1 cellular context compared by ENCODE assay signal in genomic region chr19:11464333-11465265, GRCh38.
TF ChIP-seq lines count a peak whose summit lies in the region.

No MANE protein-coding gene starts in this region.

TF ChIP-seq in HEK293, 187 proteins besides CTCF, POLR2A, EP300 and RAD21 (continued from another document and continues in another):
- TF ChIP-seq ZNF280D (tag by site-specific recombination; IDR thresholded peaks at IDR 0.05), result no peak
- TF ChIP-seq ZNF350 (tag by site-specific recombination; IDR thresholded peaks at IDR 0.05), result no peak
- no peak for TF ChIP-seq ZNF548 (tag by site-specific recombination; IDR thresholded peaks at IDR 0.05)
- TF ChIP-seq, protein P1, sequence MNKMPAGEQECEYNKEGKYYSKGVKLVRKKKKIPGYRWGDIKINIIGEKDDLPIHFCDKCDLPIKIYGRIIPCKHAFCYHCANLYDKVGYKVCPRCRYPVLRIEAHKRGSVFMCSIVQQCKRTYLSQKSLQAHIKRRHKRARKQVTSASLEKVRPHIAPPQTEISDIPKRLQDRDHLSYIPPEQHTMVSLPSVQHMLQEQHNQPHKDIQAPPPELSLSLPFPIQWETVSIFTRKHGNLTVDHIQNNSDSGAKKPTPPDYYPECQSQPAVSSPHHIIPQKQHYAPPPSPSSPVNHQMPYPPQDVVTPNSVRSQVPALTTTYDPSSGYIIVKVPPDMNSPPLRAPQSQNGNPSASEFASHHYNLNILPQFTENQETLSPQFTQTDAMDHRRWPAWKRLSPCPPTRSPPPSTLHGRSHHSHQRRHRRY (tag by site-specific recombination; IDR thresholded peaks at IDR 0.05), result no peak
- no peak for TF ChIP-seq ZNF157 (tag by site-specific recombination; IDR thresholded peaks at IDR 0.05)
- TF ChIP-seq, protein P2, sequence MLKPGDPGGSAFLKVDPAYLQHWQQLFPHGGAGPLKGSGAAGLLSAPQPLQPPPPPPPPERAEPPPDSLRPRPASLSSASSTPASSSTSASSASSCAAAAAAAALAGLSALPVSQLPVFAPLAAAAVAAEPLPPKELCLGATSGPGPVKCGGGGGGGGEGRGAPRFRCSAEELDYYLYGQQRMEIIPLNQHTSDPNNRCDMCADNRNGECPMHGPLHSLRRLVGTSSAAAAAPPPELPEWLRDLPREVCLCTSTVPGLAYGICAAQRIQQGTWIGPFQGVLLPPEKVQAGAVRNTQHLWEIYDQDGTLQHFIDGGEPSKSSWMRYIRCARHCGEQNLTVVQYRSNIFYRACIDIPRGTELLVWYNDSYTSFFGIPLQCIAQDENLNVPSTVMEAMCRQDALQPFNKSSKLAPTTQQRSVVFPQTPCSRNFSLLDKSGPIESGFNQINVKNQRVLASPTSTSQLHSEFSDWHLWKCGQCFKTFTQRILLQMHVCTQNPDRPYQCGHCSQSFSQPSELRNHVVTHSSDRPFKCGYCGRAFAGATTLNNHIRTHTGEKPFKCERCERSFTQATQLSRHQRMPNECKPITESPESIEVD (tag by site-specific recombination; IDR thresholded peaks at IDR 0.05), result no peak
- TF ChIP-seq ZFP37 (tag by site-specific recombination; IDR thresholded peaks at IDR 0.05), result no peak
- TF ChIP-seq ZFHX2 (tag by site-specific recombination; conservative IDR thresholded peaks at IDR 0.05), result no peak
- TF ChIP-seq, protein P3, sequence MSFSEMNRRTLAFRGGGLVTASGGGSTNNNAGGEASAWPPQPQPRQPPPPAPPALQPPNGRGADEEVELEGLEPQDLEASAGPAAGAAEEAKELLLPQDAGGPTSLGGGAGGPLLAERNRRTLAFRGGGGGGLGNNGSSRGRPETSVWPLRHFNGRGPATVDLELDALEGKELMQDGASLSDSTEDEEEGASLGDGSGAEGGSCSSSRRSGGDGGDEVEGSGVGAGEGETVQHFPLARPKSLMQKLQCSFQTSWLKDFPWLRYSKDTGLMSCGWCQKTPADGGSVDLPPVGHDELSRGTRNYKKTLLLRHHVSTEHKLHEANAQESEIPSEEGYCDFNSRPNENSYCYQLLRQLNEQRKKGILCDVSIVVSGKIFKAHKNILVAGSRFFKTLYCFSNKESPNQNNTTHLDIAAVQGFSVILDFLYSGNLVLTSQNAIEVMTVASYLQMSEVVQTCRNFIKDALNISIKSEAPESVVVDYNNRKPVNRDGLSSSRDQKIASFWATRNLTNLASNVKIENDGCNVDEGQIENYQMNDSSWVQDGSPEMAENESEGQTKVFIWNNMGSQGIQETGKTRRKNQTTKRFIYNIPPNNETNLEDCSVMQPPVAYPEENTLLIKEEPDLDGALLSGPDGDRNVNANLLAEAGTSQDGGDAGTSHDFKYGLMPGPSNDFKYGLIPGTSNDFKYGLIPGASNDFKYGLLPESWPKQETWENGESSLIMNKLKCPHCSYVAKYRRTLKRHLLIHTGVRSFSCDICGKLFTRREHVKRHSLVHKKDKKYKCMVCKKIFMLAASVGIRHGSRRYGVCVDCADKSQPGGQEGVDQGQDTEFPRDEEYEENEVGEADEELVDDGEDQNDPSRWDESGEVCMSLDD (tag by site-specific recombination; IDR thresholded peaks at IDR 0.05), result no peak
- TF ChIP-seq ZNF169 (tag by site-specific recombination; IDR thresholded peaks at IDR 0.05), result no peak; the same call in 1 of the 2 replicates
- peak; percentile 61 for TF ChIP-seq ZNF18 (tag by site-specific recombination; IDR thresholded peaks at IDR 0.05)
- no peak for TF ChIP-seq ZNF404 (tag by site-specific recombination; IDR thresholded peaks at IDR 0.05)
- no peak for TF ChIP-seq GLI2 (tag by site-specific recombination; IDR thresholded peaks at IDR 0.05; ENCODE audit: borderline replicate concordance, low read depth)
- TF ChIP-seq ZBTB26 (tag by site-specific recombination; optimal IDR thresholded peaks at IDR 0.05), result peak; percentile 13
- no peak for TF ChIP-seq ZNF394 (tag by site-specific recombination; IDR thresholded peaks at IDR 0.05; ENCODE audit: borderline replicate concordance)
- TF ChIP-seq, protein P4, sequence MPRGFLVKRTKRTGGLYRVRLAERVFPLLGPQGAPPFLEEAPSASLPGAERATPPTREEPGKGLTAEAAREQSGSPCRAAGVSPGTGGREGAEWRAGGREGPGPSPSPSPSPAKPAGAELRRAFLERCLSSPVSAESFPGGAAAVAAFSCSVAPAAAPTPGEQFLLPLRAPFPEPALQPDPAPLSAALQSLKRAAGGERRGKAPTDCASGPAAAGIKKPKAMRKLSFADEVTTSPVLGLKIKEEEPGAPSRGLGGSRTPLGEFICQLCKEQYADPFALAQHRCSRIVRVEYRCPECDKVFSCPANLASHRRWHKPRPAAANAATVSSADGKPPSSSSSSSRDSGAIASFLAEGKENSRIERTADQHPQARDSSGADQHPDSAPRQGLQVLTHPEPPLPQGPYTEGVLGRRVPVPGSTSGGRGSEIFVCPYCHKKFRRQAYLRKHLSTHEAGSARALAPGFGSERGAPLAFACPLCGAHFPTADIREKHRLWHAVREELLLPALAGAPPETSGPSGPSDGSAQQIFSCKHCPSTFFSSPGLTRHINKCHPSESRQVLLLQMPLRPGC (tag by site-specific recombination; IDR thresholded peaks at IDR 0.05), result no peak
- TF ChIP-seq WT1 (tag by site-specific recombination; IDR thresholded peaks at IDR 0.05), result no peak
- TF ChIP-seq TCF7L2 (IDR thresholded peaks at IDR 0.05; ENCODE audit: borderline replicate concordance, low read depth, low read length), result no peak
- no peak for TF ChIP-seq ZNF449 (tag by site-specific recombination; IDR thresholded peaks at IDR 0.05)
- no peak; the same call in 1 of the 2 replicates for TF ChIP-seq ZNF16 (tag by site-specific recombination; IDR thresholded peaks at IDR 0.05; ENCODE audit: low read depth)
- no peak for TF ChIP-seq ZNF624 (tag by site-specific recombination; IDR thresholded peaks at IDR 0.05)
- TF ChIP-seq KLF16 (tag by site-specific recombination; IDR thresholded peaks at IDR 0.05), result no peak
- TF ChIP-seq ZNF701 (tag by site-specific recombination; IDR thresholded peaks at IDR 0.05), result no peak
- no peak for TF ChIP-seq SETDB1 (IDR thresholded peaks at IDR 0.05; ENCODE audit: insufficient read length, low read length)
- TF ChIP-seq GLIS1 (tag by site-specific recombination; IDR thresholded peaks at IDR 0.05), result no peak; the same call in 1 of the 2 replicates
- no peak for TF ChIP-seq ZNF704 (tag by site-specific recombination; IDR thresholded peaks at IDR 0.05)
- no peak for TF ChIP-seq ZNF132 (tag by site-specific recombination; IDR thresholded peaks at IDR 0.05; ENCODE audit: borderline replicate concordance)
- TF ChIP-seq EGR2 (tag by site-specific recombination; IDR thresholded peaks at IDR 0.05; ENCODE audit: low read depth), result no peak
- 0 out of 2 replicates have a peak, but pooled peaks have one; percentile 24 for TF ChIP-seq ZNF354C (tag by site-specific recombination; IDR thresholded peaks at IDR 0.05; ENCODE audit: borderline replicate concordance, low read depth)
- no peak for TF ChIP-seq HOXA7 (CRISPR knock-in tag; IDR thresholded peaks at IDR 0.05; ENCODE audit: borderline replicate concordance)
- no peak for TF ChIP-seq ZNF223 (tag by site-specific recombination; IDR thresholded peaks at IDR 0.05)
- TF ChIP-seq ZNF626 (tag by site-specific recombination; IDR thresholded peaks at IDR 0.05), result no peak
- TF ChIP-seq, protein P5, sequence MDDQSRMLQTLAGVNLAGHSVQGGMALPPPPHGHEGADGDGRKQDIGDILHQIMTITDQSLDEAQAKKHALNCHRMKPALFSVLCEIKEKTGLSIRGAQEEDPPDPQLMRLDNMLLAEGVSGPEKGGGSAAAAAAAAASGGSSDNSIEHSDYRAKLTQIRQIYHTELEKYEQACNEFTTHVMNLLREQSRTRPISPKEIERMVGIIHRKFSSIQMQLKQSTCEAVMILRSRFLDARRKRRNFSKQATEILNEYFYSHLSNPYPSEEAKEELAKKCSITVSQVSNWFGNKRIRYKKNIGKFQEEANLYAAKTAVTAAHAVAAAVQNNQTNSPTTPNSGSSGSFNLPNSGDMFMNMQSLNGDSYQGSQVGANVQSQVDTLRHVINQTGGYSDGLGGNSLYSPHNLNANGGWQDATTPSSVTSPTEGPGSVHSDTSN (CRISPR knock-in tag; IDR thresholded peaks at IDR 0.05), result no peak
- TF ChIP-seq BCL6B (tag by site-specific recombination; IDR thresholded peaks at IDR 0.05), result no peak
- no peak for TF ChIP-seq AEBP2 (tag by site-specific recombination; IDR thresholded peaks at IDR 0.05; ENCODE audit: borderline replicate concordance)
- no peak for TF ChIP-seq ZSCAN30 (tag by site-specific recombination; IDR thresholded peaks at IDR 0.05)
- no peak for TF ChIP-seq ZBTB48 (tag by site-specific recombination; IDR thresholded peaks at IDR 0.05)
- no peak for TF ChIP-seq MZF1 (tag by site-specific recombination; IDR thresholded peaks at IDR 0.05; ENCODE audit: borderline replicate concordance)
- no peak for TF ChIP-seq GFI1B (tag by site-specific recombination; IDR thresholded peaks at IDR 0.05)
- TF ChIP-seq KLF1 (tag by site-specific recombination; IDR thresholded peaks at IDR 0.05), result no peak
- no peak for TF ChIP-seq ZNF510 (tag by site-specific recombination; IDR thresholded peaks at IDR 0.05; ENCODE audit: insufficient replicate concordance)
